19 cellular contexts compared by ENCODE assay signal in genomic region chr10:78301481-78301880, GRCh38.
DNase-seq lines count a peak whose midpoint lies in the region; ATAC-seq and TF ChIP-seq lines count a peak whose summit lies in the region.
"Had no signal": no experiment of that assay in that cellular context is flagged by ENCODE, and none has a peak within 500 bp of the region (broad histone marks: within the 10 kb centered on the region; RNA-seq: fewer than 3 reads in every experiment).

No MANE protein-coding gene starts in this region.

- peaks cover 22% of the 10 kb centered on the region for H3K4me1 Mint-ChIP-seq in activated T-cell treated with anti-CD3 and anti-CD28 coated beads, Interleukin-2, amount 50 U/mL, for 24 hours (ENCODE audit: low read depth)
- peaks cover 9% of the 10 kb centered on the region for H3K4me1 Mint-ChIP-seq in activated T-cell treated with anti-CD3 and anti-CD28 coated beads, Interleukin-2, amount 50 U/mL, for 72 hours (ENCODE audit: low read depth)
- peaks cover 42 to 66% (median 46%) of the 10 kb centered on the region in 3 donors for H3K4me1 Mint-ChIP-seq in naive B cell

- no peaks in the 10 kb centered on the region for H3K36me3 Mint-ChIP-seq in activated T-cell treated with anti-CD3 and anti-CD28 coated beads, Interleukin-2, amount 50 U/mL, for 24 hours (ENCODE audit: low read depth)
- no peaks in the 10 kb centered on the region for H3K36me3 Mint-ChIP-seq in activated T-cell treated with anti-CD3 and anti-CD28 coated beads, Interleukin-2, amount 50 U/mL, for 72 hours (ENCODE audit: insufficient read depth in 2 of 2)
- no peaks in the 10 kb centered on the region for H3K36me3 Mint-ChIP-seq in naive B cell
- H3K36me3 Mint-ChIP-seq: CD4-positive, CD25-positive, alpha-beta regulatory T cell had no signal

- DNase-seq in activated T-cell treated with anti-CD3 and anti-CD28 coated beads, Interleukin-2, amount 50 U/mL, for 24 hours = no peak
- no peak for DNase-seq in activated T-cell treated with anti-CD3 and anti-CD28 coated beads, Interleukin-2, amount 50 U/mL, for 72 hours
- DNase-seq in WERI-Rb-1 = no peak
- DNase-seq in naive B cell = no peak
- DNase-seq in substantia nigra (lab: John Stamatoyannopoulos, UW) = no peak
- DNase-seq in COR-L47 (lab: John Stamatoyannopoulos, UW) = no peak
- no peak for DNase-seq in GM23248
- DNase-seq in amygdala (lab: John Stamatoyannopoulos, UW) = no peak
- DNase-seq: activated gamma-delta T cell; CD4-positive, CD25-positive, alpha-beta regulatory T cell; NCI-H1694; NCI-H774; PC-9; stimulated activated CD4-positive, alpha-beta T cell treated with anti-CD3 and anti-CD28 coated beads, Interleukin-4, amount 100 ng/mL, for 1 hour; stomach; T1000 had no signal

- peaks cover 7% of the 10 kb centered on the region; the same call in 1 of the 2 replicates for H3F3A ChIP-seq in GM23248 (ENCODE audit: insufficient read depth)

- H3K9ac ChIP-seq in GM23248 = no peak overlapping the region

- in situ Hi-C loops in GM23248 (cut with MboI) = loop anchor here (10.0 kb wide), 1 partner anchor 257 kb away; no protein-coding TSS in a partner anchor

- no peak overlapping the region for H2AFZ ChIP-seq in GM23248

- whole genome bisulfite sequencing in GM23248 (ENCODE audit: low coverage in 1 of 2, low lambda C conversion rate in 2 of 2, missing lambda C conversion rate in 2 of 2), 2 experiments = 87 to 89% methylated on average over 10 of the region's 10 CpGs

- H3K27me3 Mint-ChIP-seq in activated T-cell treated with anti-CD3 and anti-CD28 coated beads, Interleukin-2, amount 50 U/mL, for 24 hours = no peaks in the 10 kb centered on the region
- peaks cover 12% of the 10 kb centered on the region for H3K27me3 Mint-ChIP-seq in activated T-cell treated with anti-CD3 and anti-CD28 coated beads, Interleukin-2, amount 50 U/mL, for 72 hours (ENCODE audit: low read depth)
- H3K27me3 Mint-ChIP-seq in naive B cell = no peaks in the 10 kb centered on the region

- no peak for ATAC-seq in activated T-cell treated with anti-CD3 and anti-CD28 coated beads, Interleukin-2, amount 50 U/mL, for 72 hours (replicated peaks in 1 of 2)
- ATAC-seq in naive B cell (ENCODE audit: low read depth in 2 of 2) = no peak
- ATAC-seq: heart left ventricle had no signal

- H3K27ac ChIP-seq in WERI-Rb-1 = peak overlapping the region; percentile 93
- H3K27ac ChIP-seq in substantia nigra (ENCODE audit: low read depth, low read length, poor library complexity, severe bottlenecking) = peak overlapping the region; percentile 96
- no peak overlapping the region for H3K27ac ChIP-seq in GM23248
- H3K27ac ChIP-seq: PC-9 had no signal

- 0 out of 2 replicates have a peak, but pooled peaks cover 4% of the 10 kb centered on the region for H3K4me1 ChIP-seq in GM23248 (ENCODE audit: insufficient read depth)

- no peaks in the 10 kb centered on the region for H4K20me1 ChIP-seq in GM23248 (ENCODE audit: insufficient read depth)

- H3K79me2 ChIP-seq in GM23248 (ENCODE audit: insufficient read depth) = no peaks in the 10 kb centered on the region

- H3K9me2 ChIP-seq in GM23248 (ENCODE audit: insufficient read depth) = no peaks in the 10 kb centered on the region

- no peak overlapping the region for H3K27ac Mint-ChIP-seq in activated T-cell treated with anti-CD3 and anti-CD28 coated beads, Interleukin-2, amount 50 U/mL, for 24 hours
- no peak overlapping the region for H3K27ac Mint-ChIP-seq in activated T-cell treated with anti-CD3 and anti-CD28 coated beads, Interleukin-2, amount 50 U/mL, for 72 hours
- H3K27ac Mint-ChIP-seq in naive B cell = peak overlapping the region in 2 of 6 donors; percentile 47 to 97

- no peak for TF ChIP-seq CTCF in WERI-Rb-1 (IDR thresholded peaks at IDR 0.05; ENCODE audit: low read depth, low read length)

- no peaks in the 10 kb centered on the region for H3K9me3 Mint-ChIP-seq in activated T-cell treated with anti-CD3 and anti-CD28 coated beads, Interleukin-2, amount 50 U/mL, for 24 hours
- peaks cover 2% of the 10 kb centered on the region in 2 donors for H3K9me3 Mint-ChIP-seq in activated T-cell treated with anti-CD3 and anti-CD28 coated beads, Interleukin-2, amount 50 U/mL, for 72 hours
- peaks cover 0 to 3% (median 0%) of the 10 kb centered on the region in 7 donors for H3K9me3 Mint-ChIP-seq in naive B cell

- no peak overlapping the region for H3K4me2 ChIP-seq in GM23248 (ENCODE audit: unreplicated experiment)

- H3K27me3 ChIP-seq in WERI-Rb-1 (ENCODE audit: insufficient read depth, low read depth, severe bottlenecking) = no peaks in the 10 kb centered on the region
- no peaks in the 10 kb centered on the region for H3K27me3 ChIP-seq in GM23248 (replicated peaks; ENCODE audit: insufficient read depth)
- H3K27me3 ChIP-seq: ascending aorta, heart left ventricle, stomach had no signal

- H3K4me3 ChIP-seq in WERI-Rb-1 (ENCODE audit: low read depth, low read length) (no peak overlapping the region), GM23248 (no peak overlapping the region)
- H3K4me3 ChIP-seq: ascending aorta, heart left ventricle, lung, stomach had no signal

- H3K9me3 ChIP-seq in WERI-Rb-1 (ENCODE audit: severe bottlenecking) = peaks cover 5% of the 10 kb centered on the region
- H3K9me3 ChIP-seq in GM23248 (ENCODE audit: low read depth) = no peaks in the 10 kb centered on the region
- H3K9me3 ChIP-seq: ascending aorta, stomach had no signal

- H3K36me3 ChIP-seq in WERI-Rb-1 = peaks cover 5% of the 10 kb centered on the region; the same call in 1 of the 2 replicates
- H3K36me3 ChIP-seq in GM23248 (ENCODE audit: low read depth) = no peaks in the 10 kb centered on the region
- H3K36me3 ChIP-seq: ascending aorta, heart left ventricle, stomach had no signal

- peak overlapping the region; percentile 11 for H3K4me3 Mint-ChIP-seq in activated T-cell treated with anti-CD3 and anti-CD28 coated beads, Interleukin-2, amount 50 U/mL, for 24 hours
- H3K4me3 Mint-ChIP-seq in activated T-cell treated with anti-CD3 and anti-CD28 coated beads, Interleukin-2, amount 50 U/mL, for 72 hours = no peak overlapping the region
- H3K4me3 Mint-ChIP-seq in naive B cell = peak overlapping the region in 6 of 8 donors; percentile 8 to 97 (median 40)

Comparison
In these comparisons a context has a peak if more than half of its experiments do, and no peak if none do; other contexts are left out.
1. H3K4me3 Mint-ChIP-seq: peak in activated T-cell treated with anti-CD3 and anti-CD28 coated beads, Interleukin-2, amount 50 U/mL, for 24 hours (single experiment) and naive B cell (6 of 8); none in activated T-cell treated with anti-CD3 and anti-CD28 coated beads, Interleukin-2, amount 50 U/mL, for 72 hours (0 of 2).